Comparison of ENCODE assay signal across 10 cellular contexts in the genomic region with DNA sequence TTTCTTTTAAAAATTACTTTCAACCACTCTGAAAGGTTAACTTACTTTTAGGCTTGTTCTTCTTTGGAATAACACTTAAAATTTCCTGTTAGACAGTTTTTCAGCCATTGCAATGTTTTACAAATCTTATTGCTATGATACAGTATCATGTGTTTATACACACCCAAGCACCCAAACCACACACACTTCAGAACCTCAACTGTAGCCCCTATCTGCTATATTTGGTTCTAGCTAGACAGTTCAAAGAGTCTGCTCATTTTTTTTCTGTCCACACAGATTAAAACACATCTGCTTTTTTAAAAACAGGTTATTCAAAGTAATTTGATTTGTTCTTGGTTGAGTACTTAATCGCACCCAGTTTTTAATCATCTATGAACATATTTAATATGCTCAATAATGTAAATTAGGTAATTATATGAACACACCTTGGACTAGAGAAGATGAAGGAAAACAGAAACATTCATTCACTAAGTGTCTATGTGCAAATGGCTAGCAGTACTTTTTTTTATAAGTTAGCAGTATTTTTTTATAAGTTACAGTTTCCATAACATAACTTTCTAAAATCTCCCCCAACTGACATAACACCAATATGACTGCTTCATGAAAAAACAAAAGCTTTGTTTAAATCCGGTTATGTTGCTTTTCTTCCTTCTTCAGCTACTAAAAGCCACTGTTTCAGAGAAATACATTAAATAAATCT. TPM values are rescaled to one million over a fixed set of nuclear protein-coding genes. Genes with fewer than 3 reads are reported as not detected.
DNase-seq lines count a peak whose midpoint lies in the region; ATAC-seq lines count a peak whose summit lies in the region.
"Had no signal": no experiment of that assay in that cellular context is flagged by ENCODE, and none has a peak within 500 bp of the region (broad histone marks: within the 10 kb centered on the region; RNA-seq: fewer than 3 reads in every experiment).

No MANE protein-coding gene starts in this region.

- peaks cover 3% of the 10 kb centered on the region for H3K36me3 Mint-ChIP-seq in T-helper 17 cell (ENCODE audit: low read depth)

- peak in 4 of 6 experiments; percentile 30 to 59 (median 50) for DNase-seq in stimulated activated naive CD4-positive, alpha-beta T cell (lab: John Stamatoyannopoulos, UW)
- no peak for DNase-seq in stimulated activated naive CD4-positive, alpha-beta T cell treated with Interleukin-2 at 50 U/mL for 16 hours (lab: John Stamatoyannopoulos, UW)
- DNase-seq in T-helper 17 cell (no peak), fibroblast of peridontal ligament (ENCODE audit: extremely low read depth) (peak; percentile 40), LoVo (ENCODE audit: low spot score) (no peak), A172 (ENCODE audit: low spot score) (no peak)
- DNase-seq: C1 segment of cervical spinal cord, NCI-H2081 had no signal

- H3K27me3 Mint-ChIP-seq in T-helper 17 cell = no peaks in the 10 kb centered on the region

- ATAC-seq in T-helper 17 cell = peak; percentile 98
- no peak for ATAC-seq in GM21515 (IDR thresholded peaks at IDR 0.05; ENCODE audit: unreplicated experiment)
- no peak for ATAC-seq in GM19452 (IDR thresholded peaks at IDR 0.05; ENCODE audit: unreplicated experiment)

- H3K4me3 Mint-ChIP-seq in T-helper 17 cell = peak overlapping the region; percentile 57

- H3K9me3 ChIP-seq in T-helper 17 cell (ENCODE audit: control insufficient read depth, low read length, poor library complexity, severe bottlenecking) = no peaks in the 10 kb centered on the region

- peaks cover 42% of the 10 kb centered on the region for H3K4me1 Mint-ChIP-seq in T-helper 17 cell

- H3K27ac Mint-ChIP-seq in T-helper 17 cell = peak overlapping the region; percentile 89

RNA-seq across cellular contexts. Expression of gene FBXO11, which starts 17.6 kb away (rescaled TPM):
- 100 to 1,000 TPM in 1 of 2 donors, 10 to 100 TPM in 1; 95.7 to 106 TPM for total RNA-seq in T-helper 17 cell
- total RNA-seq in A172 (2014; rRNA removed; shearing (Covaris generic)) = 19.9 and 23.6 TPM in 2 replicates

Comparison
In these comparisons a context has a peak if more than half of its experiments do, and no peak if none do; other contexts are left out.
1. DNase-seq: peak in stimulated activated naive CD4-positive, alpha-beta T cell (4 of 6) and fibroblast of peridontal ligament (single experiment); none in stimulated activated naive CD4-positive, alpha-beta T cell treated with Interleukin-2 at 50 U/mL for 16 hours (single experiment), T-helper 17 cell (0 of 3), LoVo (single experiment) and A172 (single experiment).